Comparison of ENCODE assay signal across 15 cellular contexts in genomic region chr10:86734209-86734988, GRCh38. TPM values are rescaled to one million over a fixed set of nuclear protein-coding genes. Genes with fewer than 3 reads are reported as not detected.
DNase-seq lines count a peak whose midpoint lies in the region; ATAC-seq, FAIRE-seq and TF ChIP-seq lines count a peak whose summit lies in the region.
"Had no signal": no experiment of that assay in that cellular context is flagged by ENCODE, and none has a peak within 500 bp of the region (broad histone marks: within the 10 kb centered on the region; RNA-seq: fewer than 3 reads in every experiment).

No MANE protein-coding gene starts in this region.

- no peak overlapping the region for H3K4me2 ChIP-seq in GM12878 (ENCODE audit: control insufficient read depth, insufficient read depth)

- TF ChIP-seq CTCF in GM12878 (IDR thresholded peaks at IDR 0.05 in 2 of 3, conservative IDR thresholded peaks at IDR 0.05 in 1 of 3; ENCODE audit: control insufficient read depth in 2 of 3, extremely low read depth in 1 of 3, insufficient read depth in 1 of 3, low read depth in 3 of 3, low read length in 3 of 3) (no peak), psoas muscle (IDR thresholded peaks at IDR 0.05) (no peak)

- RAD21 ChIA-PET in GM12878 (lab: Charles Lee; ENCODE audit: unreplicated experiment) = interaction anchor here (0.7 to 1.1 kb wide), 3 partner anchors 9 to 211 kb away, joined by 3 read pairs; no protein-coding TSS in a partner anchor

- TF ChIP-seq POLR2A in GM12891 (IDR thresholded peaks at IDR 0.05; ENCODE audit: low read depth, low read length) (no peak), GM12878 (IDR thresholded peaks at IDR 0.05; ENCODE audit: low read depth, low read length) (no peak)

- POLR2A ChIA-PET in GM12878 (lab: Charles Lee) = interaction anchor here (1.5 kb wide), 2 partner anchors 13 to 23 kb away, joined by 3 to 4 read pairs; no protein-coding TSS in a partner anchor

- no peak for TF ChIP-seq RAD21 in GM12878 (IDR thresholded peaks at IDR 0.05; ENCODE audit: insufficient read depth, low read depth, low read length)

- ATAC-seq in HG02885 (IDR thresholded peaks at IDR 0.05; ENCODE audit: poor library complexity, unreplicated experiment) = peak; percentile 66
- ATAC-seq in GM12878 = peak; percentile 83
- ATAC-seq in psoas muscle = no peak
- ATAC-seq in left colon = no peak
- no peak for ATAC-seq in HG02884 (IDR thresholded peaks at IDR 0.05; ENCODE audit: unreplicated experiment)
- ATAC-seq: natural killer cell, SK-N-SH treated with all-trans-retinoic acid at 6 μM for 48 hours had no signal

- SMC1A ChIA-PET in GM12878 (lab: Charles Lee; ENCODE audit: uncharacterized antibody, unreplicated experiment) = interaction anchor here (0.7 to 2.7 kb wide), 7 partner anchors 9 to 101 kb away, joined by 3 to 7 read pairs (median 3); no protein-coding TSS in a partner anchor

- no peaks in the 10 kb centered on the region for H3K79me2 ChIP-seq in GM12878 (ENCODE audit: control insufficient read depth, insufficient read depth, low read length)

- H3K4me3 ChIP-seq in GM12878 = no peak overlapping the region
- H3K4me3 ChIP-seq in psoas muscle = no peak overlapping the region
- H3K4me3 ChIP-seq: breast epithelium had no signal

- 24% methylated on average over 4 of the region's 4 CpGs for WGBS in GM12878 (ENCODE audit: insufficient coverage, insufficient replicate concordance, low lambda C conversion rate, missing lambda C conversion rate)
- 43 to 46% (median 45%) methylated on average over 4 of the region's 4 CpGs for WGBS in psoas muscle, 3 donors

- peaks cover 9% of the 10 kb centered on the region; the same call in 1 of the 2 replicates for H3K4me1 ChIP-seq in GM12878 (ENCODE audit: control insufficient read depth, insufficient read depth, low read length)
- H3K4me1 ChIP-seq in psoas muscle = peaks cover 43% of the 10 kb centered on the region
- H3K4me1 ChIP-seq: breast epithelium had no signal

- in situ Hi-C loops in GM12878 (cut with MboI) = no loop called here

- H3K27ac ChIP-seq in GM12878 (ENCODE audit: control insufficient read depth, insufficient read depth) (no peak overlapping the region), psoas muscle (peak overlapping the region; percentile 86)
- H3K27ac ChIP-seq: breast epithelium had no signal

- BruUV-seq in GM12878 (replicated peaks; lab: Mats Ljungman, UMichigan) = no TSS peak

- intact Hi-C loops in GM12878 (cut with micrococcal nuclease; ENCODE audit: unreplicated experiment) = no loop called here
- intact Hi-C loops in psoas muscle (cut with DNase I) = loop anchor here in 1 of 2 donors (2.0 kb wide), 1 partner anchor 18 kb away; no protein-coding TSS in a partner anchor
- intact Hi-C loops in left colon (cut with DNase I, micrococcal nuclease) = no loop called here

- H3K36me3 ChIP-seq in GM12878 (ENCODE audit: control insufficient read depth in 2 of 2, insufficient read depth in 2 of 2, low read length in 1 of 2) (no peaks in the 10 kb centered on the region), psoas muscle (ENCODE audit: insufficient read depth in 1 of 2, low read depth in 1 of 2) (peaks cover 0 to 30% of the 10 kb centered on the region in 2 donors)
- H3K36me3 ChIP-seq: breast epithelium had no signal

- TF ChIP-seq EP300 in GM12878 (IDR thresholded peaks at IDR 0.05; ENCODE audit: borderline replicate concordance in 1 of 2, control insufficient read depth in 1 of 2, low read depth in 2 of 2, low read length in 2 of 2) = no peak

- H2AFZ ChIP-seq in GM12878 (ENCODE audit: control insufficient read depth, low read depth, low read length) = peak overlapping the region; percentile 46

- DNase-seq in GM12891 (ENCODE audit: insufficient read length, low spot score) (no peak), GM12878 (ENCODE audit: low read depth, low spot score) (no peak), psoas muscle (no peak), left colon (no peak), iPS-NIHi7 (ENCODE audit: extremely low spot score) (no peak), NCI-H2081 treated with DMSO at 0.1 percent for 48 hours (lab: John Stamatoyannopoulos, UW) (no peak)
- DNase-seq: activated CD4-positive, CD25-positive, alpha-beta regulatory T cell treated with anti-CD3 and anti-CD28 coated beads, Interleukin-2, amount 50 U/mL, for 72 hours; activated naive CD4-positive, alpha-beta T cell treated with Interleukin-2 at 50 U/mL for 16 hours; kidney; natural killer cell; NCI-H2107 had no signal

- H3K9me3 ChIP-seq in GM12878 (replicated peaks; ENCODE audit: control insufficient read depth, insufficient read depth, low read length) = no peaks in the 10 kb centered on the region
- H3K9me3 ChIP-seq in psoas muscle = no peaks in the 10 kb centered on the region
- H3K9me3 ChIP-seq: breast epithelium had no signal

- no peaks in the 10 kb centered on the region for H4K20me1 ChIP-seq in GM12878 (ENCODE audit: control insufficient read depth, insufficient read depth)

- CTCF ChIA-PET in GM12878 (lab: Yijun Ruan, JAX) = interaction anchor here (0.5 to 1.5 kb wide), 6 partner anchors 14 to 894 kb away, joined by 3 to 5 read pairs (median 3); no protein-coding TSS in a partner anchor

- no peaks in the 10 kb centered on the region for H3K27me3 ChIP-seq in GM12878 (replicated peaks in 1 of 2; ENCODE audit: control insufficient read depth in 2 of 2, insufficient read depth in 2 of 2, low read length in 1 of 2)
- H3K27me3 ChIP-seq in psoas muscle (ENCODE audit: insufficient read depth in 3 of 3, low read length in 2 of 3) = peaks cover 0 to under 1% (median 0%) of the 10 kb centered on the region in 3 donors
- H3K27me3 ChIP-seq: breast epithelium had no signal

- FAIRE-seq in GM12891 (lab: Jason Lieb, UNC) (peak; percentile 33), GM12878 (lab: Jason Lieb, UNC) (no peak)
- FAIRE-seq: kidney had no signal

- no peak overlapping the region for H3K9ac ChIP-seq in GM12878 (ENCODE audit: control insufficient read depth, insufficient read depth, low read length)

TF ChIP-seq in GM12891, 5 proteins besides CTCF, POLR2A, EP300 and RAD21:
- TF ChIP-seq PAX5 (IDR thresholded peaks at IDR 0.05; ENCODE audit: insufficient read depth, low read length, severe bottlenecking) (no peak), SPI1 (IDR thresholded peaks at IDR 0.05; ENCODE audit: low read depth, low read length) (peak; percentile 84), POLR2AphosphoS5 (IDR thresholded peaks at IDR 0.05; ENCODE audit: low read depth, low read length) (no peak)

TF ChIP-seq in GM12878, 131 proteins besides CTCF, POLR2A, EP300 and RAD21:
- TF ChIP-seq SPI1 (IDR thresholded peaks at IDR 0.05; ENCODE audit: borderline replicate concordance, insufficient read depth, low read depth, low read length) (peak; percentile 78; the same call in 1 of the 2 replicates), RELB (IDR thresholded peaks at IDR 0.05; ENCODE audit: low read depth) (no peak), PAX5 (IDR thresholded peaks at IDR 0.05; ENCODE audit: borderline replicate concordance, low read depth, low read length) (no peak), IKZF2 (IDR thresholded peaks at IDR 0.05) (0 out of 4 replicates have a peak, but pooled peaks of 1 of the 2 experiments have one; percentile 17), RUNX3 (IDR thresholded peaks at IDR 0.05; ENCODE audit: low read length) (peak; percentile 44), IKZF1 (conservative IDR thresholded peaks at IDR 0.05) (0 out of 2 replicates have a peak, but pooled peaks have one; percentile 17), ZNF207 (IDR thresholded peaks at IDR 0.05; ENCODE audit: borderline replicate concordance) (no peak), GABPA (IDR thresholded peaks at IDR 0.05; ENCODE audit: low read depth) (no peak), TCF7 (IDR thresholded peaks at IDR 0.05; ENCODE audit: borderline replicate concordance) (no peak)
TF ChIP-seq in GM12878: peak in this region for 4.

RNA-seq across cellular contexts. Expression of gene BMPR1A, which starts 22.0 kb away (rescaled TPM):
- polyA plus RNA-seq in GM12891 (2012; ENCODE audit: low read depth, missing spikeins) = 10.4 TPM
- 60.5 and 62.3 TPM in 2 replicates for total RNA-seq in GM12878 (2013; cell fraction: nucleolus; rRNA removed)
- total RNA-seq in GM12878 (2014; rRNA removed) = 17.0 and 23.3 TPM in 2 replicates
- 18.8 and 19.2 TPM in 2 replicates for total RNA-seq in GM12878 (2014; rRNA removed; fragmentation: Illumina TruSeq; extraction: Trizol)
- 22.7 and 23.6 TPM in 2 replicates for total RNA-seq in GM12878 (2021)
- polyA plus RNA-seq in GM12878 (2011; ENCODE audit: low read depth) = 4.5 TPM
- 19.3 and 25.6 TPM in 2 replicates for polyA plus RNA-seq in GM12878 (2011; rRNA removed)
- polyA plus RNA-seq in GM12878 (2011; cell fraction: cytosol; rRNA removed) = 7.9 and 9.1 TPM in 2 replicates
- polyA plus RNA-seq in GM12878 (2011; cell fraction: nucleus; rRNA removed) = 9.0 and 10.5 TPM in 2 replicates
- polyA plus RNA-seq in GM12878 (2012) = 5.7 and 8.1 TPM in 2 replicates
- 16.1 and 16.2 TPM in 2 replicates for polyA plus RNA-seq in GM12878 (2014; fragmentation: Illumina TruSeq; extraction: Trizol)
- polyA plus RNA-seq in GM12878 (2014; fragmentation: Nextera tagmentation; extraction: Ambion mirVana) = 1 to 10 TPM; 2.3 to 2.4 TPM
- polyA plus RNA-seq in GM12878 (2014; rRNA removed) = 9.8 and 10.0 TPM in 2 replicates
- 1 to 10 TPM; 9.5 to 9.8 TPM for polyA plus RNA-seq in GM12878 (2016; fragmentation: Nextera tagmentation; extraction: Ambion mirVana)
- polyA minus RNA-seq in GM12878 (2011; rRNA and poly(A)+ RNA removed) = 34.9 and 49.1 TPM in 2 replicates
- 11.1 and 16.6 TPM in 2 replicates for polyA minus RNA-seq in GM12878 (2011; cell fraction: cytosol; rRNA and poly(A)+ RNA removed)
- polyA minus RNA-seq in GM12878 (2011; cell fraction: nucleus; rRNA and poly(A)+ RNA removed) = 10.6 and 14.1 TPM in 2 replicates
- total RNA-seq in psoas muscle = 10 to 100 TPM; 12.0 to 30.0 (median 26.2) TPM
- polyA plus RNA-seq in psoas muscle = 10 to 100 TPM in 1 of 3 donors, 1 to 10 TPM in 2; 4.6 to 22.7 (median 6.0) TPM
- total RNA-seq in left colon = 10 to 100 TPM; 38.9 to 50.9 TPM

Comparison
In these comparisons a context has a peak if more than half of its experiments do, and no peak if none do; other contexts are left out.
1. ATAC-seq: peak in HG02885 (single experiment) and GM12878 (single experiment); none in psoas muscle (0 of 4), left colon (single experiment) and HG02884 (single experiment).